Comparison of ENCODE assay signal across 8 cellular contexts in the genomic region with DNA sequence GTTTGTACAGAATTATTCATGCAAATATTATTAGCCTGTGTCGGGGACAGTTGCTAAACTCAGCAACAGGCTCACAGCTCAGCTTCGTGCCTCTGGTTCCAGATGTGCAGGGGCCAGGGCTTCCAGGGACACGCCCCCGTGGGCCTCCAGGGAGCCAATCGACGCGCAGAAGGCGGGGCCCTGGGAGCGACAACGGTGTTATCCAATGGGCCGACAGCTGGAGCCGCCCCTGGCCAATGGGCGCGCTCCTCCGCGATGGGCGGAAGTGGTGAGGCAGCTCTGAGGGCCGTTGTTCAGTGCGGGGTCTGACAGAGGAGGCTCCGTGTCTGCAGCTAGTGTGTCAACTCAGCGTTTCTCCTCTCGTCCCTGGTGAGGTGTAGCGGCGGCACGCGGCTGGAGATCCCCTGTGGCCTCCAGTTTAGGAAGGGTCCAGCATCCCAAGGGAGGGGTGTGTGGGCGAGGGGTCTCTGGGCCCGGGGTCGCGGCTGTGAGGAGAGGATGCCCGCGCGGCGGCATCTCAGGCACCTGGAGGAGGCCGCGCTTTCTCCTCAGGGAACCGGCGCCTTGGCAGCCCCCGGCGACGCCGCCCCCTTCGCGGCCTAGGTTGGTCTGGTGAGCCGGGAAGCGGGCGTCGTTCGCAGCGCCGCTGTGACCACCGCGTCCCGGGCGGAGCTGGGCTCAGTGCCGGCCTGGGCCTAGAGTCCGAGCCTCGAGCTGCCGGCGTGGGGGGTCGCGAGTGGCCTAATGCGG. TPM values are rescaled to one million over a fixed set of nuclear protein-coding genes. Genes with fewer than 3 reads are reported as not detected.
A peak's percentile ranks its signal among the peaks of the same experiment; 100 is the strongest.
DNase-seq lines count a peak whose midpoint lies in the region; ATAC-seq and TF ChIP-seq lines count a peak whose summit lies in the region.

A gene with protein sequence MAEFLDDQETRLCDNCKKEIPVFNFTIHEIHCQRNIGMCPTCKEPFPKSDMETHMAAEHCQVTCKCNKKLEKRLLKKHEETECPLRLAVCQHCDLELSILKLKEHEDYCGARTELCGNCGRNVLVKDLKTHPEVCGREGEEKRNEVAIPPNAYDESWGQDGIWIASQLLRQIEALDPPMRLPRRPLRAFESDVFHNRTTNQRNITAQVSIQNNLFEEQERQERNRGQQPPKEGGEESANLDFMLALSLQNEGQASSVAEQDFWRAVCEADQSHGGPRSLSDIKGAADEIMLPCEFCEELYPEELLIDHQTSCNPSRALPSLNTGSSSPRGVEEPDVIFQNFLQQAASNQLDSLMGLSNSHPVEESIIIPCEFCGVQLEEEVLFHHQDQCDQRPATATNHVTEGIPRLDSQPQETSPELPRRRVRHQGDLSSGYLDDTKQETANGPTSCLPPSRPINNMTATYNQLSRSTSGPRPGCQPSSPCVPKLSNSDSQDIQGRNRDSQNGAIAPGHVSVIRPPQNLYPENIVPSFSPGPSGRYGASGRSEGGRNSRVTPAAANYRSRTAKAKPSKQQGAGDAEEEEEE (plus strand): TSS at position 311 of the 750 bp plus-strand sequence. CDS start 4,963 bp downstream, outside the sequence.

- peak; percentile 99 for TF ChIP-seq POLR2A in prostate gland (IDR thresholded peaks at IDR 0.05)

- H3K27ac ChIP-seq in angular gyrus (ENCODE audit: low read depth, low read length) (peak within 1 kb of the TSS; percentile 85), prostate gland (peak within 1 kb of the TSS; percentile 91 to 95), urinary bladder (ENCODE audit: low read depth) (peak within 1 kb of the TSS; percentile 87)

- under 1% methylated on average over 46 of the region's 63 CpGs for WGBS in prostate gland
- under 1% methylated on average over 63 of the region's 63 CpGs for WGBS in urinary bladder

- H3K36me3 ChIP-seq in prostate gland (no peaks in the 10 kb centered on the region), urinary bladder (ENCODE audit: insufficient read depth) (no peaks in the 10 kb centered on the region)

- H3K4me1 ChIP-seq in prostate gland (replicated peaks) (peaks cover 11% of the 10 kb centered on the region), urinary bladder (ENCODE audit: insufficient read depth) (peaks cover 1% of the 10 kb centered on the region)

- intact Hi-C loops in left ventricle myocardium superior (cut with micrococcal nuclease): no loop called here
- intact Hi-C loops in prostate gland (cut with DNase I): no loop called here

- no peaks in the 10 kb centered on the region for H3K27me3 ChIP-seq in prostate gland (replicated peaks; ENCODE audit: insufficient read depth)

- H3K4me3 ChIP-seq in prostate gland (peak within 1 kb of the TSS; percentile 85 to 91), urinary bladder (ENCODE audit: low read depth, low read length) (peak within 1 kb of the TSS; percentile 65)

- peak; percentile 95 to 97 for DNase-seq in NCI-H187 (lab: John Stamatoyannopoulos, UW)
- peak; percentile 93 to 99 (median 97) for DNase-seq in T-helper 2 cell
- peak; percentile 99 for DNase-seq in left ventricle myocardium superior
- DNase-seq in prostate gland (ENCODE audit: low spot score): peak; percentile 97

- peak in 1 of 4 experiments; percentile 15 for TF ChIP-seq CTCF in prostate gland (IDR thresholded peaks at IDR 0.05)

- H3K9me3 ChIP-seq in prostate gland: no peaks in the 10 kb centered on the region

- ATAC-seq in GM18498 (IDR thresholded peaks at IDR 0.05; ENCODE audit: unreplicated experiment): peak; percentile 95
- ATAC-seq in HG02938 (IDR thresholded peaks at IDR 0.05; ENCODE audit: unreplicated experiment): peak; percentile 94
- peak; percentile 97 for ATAC-seq in left ventricle myocardium superior

RNA-seq across cellular contexts. Expression of the gene that starts here (rescaled TPM):
- 18.7 TPM for total RNA-seq in left ventricle myocardium superior
- 10 to 100 TPM; 44.8 to 56.4 TPM for total RNA-seq in prostate gland
- total RNA-seq in urinary bladder: 36.9 TPM
- polyA plus RNA-seq in urinary bladder: 31.5 TPM

Comparison
In these comparisons a context has a peak if more than half of its experiments do, and no peak if none do; other contexts are left out.
1. Peak in every context shown above with its lines: DNase-seq, ATAC-seq, H3K4me3 ChIP-seq and H3K27ac ChIP-seq.